Comparison of ENCODE assay signal across 8 cellular contexts in the genomic region with DNA sequence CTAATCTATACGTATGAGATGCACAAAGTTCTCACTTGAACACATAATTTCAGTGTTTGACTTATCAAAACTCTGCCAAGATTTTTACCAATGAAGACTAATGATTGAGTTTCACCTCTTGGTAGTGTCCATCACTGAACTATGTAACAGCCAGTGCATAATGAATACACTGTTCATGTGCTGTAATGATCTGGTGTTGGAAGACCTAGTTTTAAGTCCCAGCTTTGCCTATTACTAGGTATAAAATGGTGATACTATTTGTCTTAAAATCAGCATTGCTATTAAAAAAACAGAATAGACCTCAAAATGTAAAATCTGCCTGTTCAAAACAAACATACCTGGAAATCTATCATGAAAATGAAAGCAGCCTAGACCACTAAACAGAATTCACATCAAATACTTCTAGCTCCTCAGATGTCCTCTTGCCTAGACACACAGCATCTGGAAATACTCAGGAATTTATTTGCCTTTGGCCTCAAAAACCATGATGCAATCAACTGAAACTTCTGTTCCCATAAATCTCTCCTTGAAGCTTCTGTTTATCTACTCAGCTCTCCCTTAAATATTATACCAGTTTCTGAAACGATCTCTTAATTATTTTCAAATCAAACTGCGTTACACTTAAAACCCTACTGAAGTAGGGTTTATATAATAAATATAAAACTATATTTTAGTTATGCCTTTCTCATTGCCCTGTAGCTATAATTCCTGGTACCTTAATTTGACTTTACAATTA. TPM values are rescaled to one million over a fixed set of nuclear protein-coding genes. Genes with fewer than 3 reads are reported as not detected.
DNase-seq lines count a peak whose midpoint lies in the region; ATAC-seq and TF ChIP-seq lines count a peak whose summit lies in the region.

No MANE protein-coding gene starts in this region.

- no peaks in the 10 kb centered on the region for H3K9me2 ChIP-seq in OCI-LY1 (ENCODE audit: low read depth, low read length)

- H3F3A ChIP-seq in OCI-LY1 (ENCODE audit: insufficient read depth, low read length): no peaks in the 10 kb centered on the region

- no peaks in the 10 kb centered on the region for H4K20me1 ChIP-seq in OCI-LY1 (ENCODE audit: insufficient read depth, low read length)

- H3K4me1 ChIP-seq in OCI-LY1 (ENCODE audit: insufficient read depth, low read length, severe bottlenecking) (peaks cover 56% of the 10 kb centered on the region), rectal smooth muscle tissue (ENCODE audit: control insufficient read depth, insufficient read depth, low read length) (peaks cover 13% of the 10 kb centered on the region)

- peaks cover 6% of the 10 kb centered on the region; the same call in 1 of the 2 replicates for H3K79me2 ChIP-seq in OCI-LY1 (ENCODE audit: insufficient read depth, low read length)

- TF ChIP-seq CTCF in OCI-LY1 (IDR thresholded peaks at IDR 0.05; ENCODE audit: low read length): no peak

- H3K4me3 ChIP-seq in OCI-LY1 (ENCODE audit: low read depth, low read length, poor library complexity, severe bottlenecking): no peak overlapping the region
- no peak overlapping the region for H3K4me3 ChIP-seq in rectal smooth muscle tissue (ENCODE audit: low read length)

- no peaks in the 10 kb centered on the region for H3K9me3 ChIP-seq in OCI-LY1 (ENCODE audit: low read length)

- ATAC-seq in GM18909 (IDR thresholded peaks at IDR 0.05; ENCODE audit: poor library complexity, unreplicated experiment): no peak

- peak overlapping the region; percentile 30 for H3K27ac ChIP-seq in OCI-LY1 (ENCODE audit: low read depth, low read length, poor library complexity, severe bottlenecking)
- H3K27ac ChIP-seq in epithelial cell of prostate: peak overlapping the region; percentile 73
- peak overlapping the region; percentile 38 for H3K27ac ChIP-seq in rectal smooth muscle tissue (ENCODE audit: low read depth, low read length)

- H3K9ac ChIP-seq in OCI-LY1 (ENCODE audit: low read length) (no peak overlapping the region), rectal smooth muscle tissue (ENCODE audit: low read length) (no peak overlapping the region)

- DNase-seq in EL: peak; percentile 86
- no peak for DNase-seq in epithelial cell of prostate (ENCODE audit: low read depth, low spot score)
- DNase-seq in stimulated activated CD4-positive, alpha-beta T cell treated with anti-CD3 and anti-CD28 coated beads, Interleukin-4, amount 100 ng/mL, for 4 hours: no peak
- no peak for DNase-seq in activated CD4-positive, CD25-positive, alpha-beta regulatory T cell (lab: John Stamatoyannopoulos, UW)
- no peak for DNase-seq in dermis blood vessel endothelial cell

- no peak overlapping the region for H3K4me2 ChIP-seq in OCI-LY1 (ENCODE audit: low read length)

- no peak overlapping the region for H2AFZ ChIP-seq in OCI-LY1 (ENCODE audit: low read length)

- H3K36me3 ChIP-seq in OCI-LY1 (ENCODE audit: insufficient read depth, low read length): peaks cover 64% of the 10 kb centered on the region
- no peaks in the 10 kb centered on the region for H3K36me3 ChIP-seq in rectal smooth muscle tissue (ENCODE audit: control insufficient read depth, insufficient read depth, low read length)

- H3K27me3 ChIP-seq in OCI-LY1 (ENCODE audit: insufficient read depth, low read length) (no peaks in the 10 kb centered on the region), rectal smooth muscle tissue (ENCODE audit: control insufficient read depth, insufficient read depth, low read length) (no peaks in the 10 kb centered on the region)

RNA-seq across cellular contexts. Expression of a gene that starts 38.1 kb away (rescaled TPM):
- total RNA-seq in dermis blood vessel endothelial cell: 75.6 and 91.2 TPM in 2 replicates

RNA-seq across cellular contexts. Expression of a gene that starts 38.2 kb away (rescaled TPM):
- 3.9 and 6.0 TPM in 2 replicates for total RNA-seq in dermis blood vessel endothelial cell
